Comparison of ENCODE assay signal across 18 cellular contexts in the genomic region with DNA sequence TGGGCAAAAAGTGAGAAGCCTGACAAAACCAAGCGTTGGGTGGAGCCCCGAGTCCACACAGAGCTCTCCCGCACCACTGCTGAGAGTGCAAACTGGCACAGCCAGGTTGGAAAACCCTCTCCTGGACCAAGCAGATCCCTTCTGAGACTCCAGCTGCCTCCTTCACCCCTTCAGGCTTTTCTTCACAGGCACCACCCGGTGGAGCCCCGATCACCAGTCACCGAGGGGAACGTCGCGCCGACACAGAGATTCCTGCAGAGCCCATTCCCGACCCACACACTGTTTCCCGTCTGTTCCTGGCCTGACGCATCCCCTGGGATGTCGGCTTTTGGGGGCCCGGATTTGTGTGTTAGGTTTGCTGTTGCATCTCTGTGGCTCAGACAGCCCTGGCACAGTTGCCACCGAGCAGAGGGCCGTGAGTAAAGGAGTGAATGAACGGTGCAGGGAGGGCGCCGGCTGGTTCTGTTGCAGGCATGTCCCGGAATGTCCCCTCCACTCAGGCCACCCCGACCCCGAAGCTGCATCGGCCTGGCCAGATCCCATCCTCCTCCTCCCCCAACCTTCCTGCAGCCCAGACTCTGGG. TPM values are rescaled to one million over a fixed set of nuclear protein-coding genes. Genes with fewer than 3 reads are reported as not detected.
A peak's percentile ranks its signal among the peaks of the same experiment; 100 is the strongest.
DNase-seq lines count a peak whose midpoint lies in the region; ATAC-seq and TF ChIP-seq lines count a peak whose summit lies in the region.
"Had no signal": no experiment of that assay in that cellular context is flagged by ENCODE, and none has a peak within 500 bp of the region (broad histone marks: within the 10 kb centered on the region; RNA-seq: fewer than 3 reads in every experiment).

No MANE protein-coding gene starts in this region.

- peak; percentile 72 for DNase-seq in cardiac septum (ENCODE audit: low spot score)
- no peak for DNase-seq in right atrium auricular region (ENCODE audit: low spot score)
- DNase-seq in WTC11 (ENCODE audit: low spot score), result peak; percentile 18
- peak; percentile 45 for DNase-seq in lower lobe of right lung
- DNase-seq in upper lobe of right lung, result peak; percentile 48
- no peak for DNase-seq in NCI-H2227 (lab: John Stamatoyannopoulos, UW; ENCODE audit: unreplicated experiment)
- no peak for DNase-seq in NCI-H1694 (lab: John Stamatoyannopoulos, UW)
- DNase-seq: CD4-positive, alpha-beta memory T cell; DMS153; GDM1; KBM-7; NCI-H1105 treated with DMSO at 0.1 percent for 48 hours; NCI-H1694 treated with DMSO at 0.1 percent for 48 hours; NCI-H510A; NCI-H748 treated with DMSO at 0.1 percent for 48 hours; NK-92 treated with Interleukin-12 subunit alpha and Interleukin-12 subunit beta, amount 100 ng/mL, for 24 hours had no signal

- H3K27me3 ChIP-seq in right atrium auricular region, result no peaks in the 10 kb centered on the region
- no peaks in the 10 kb centered on the region for H3K27me3 ChIP-seq in lower lobe of right lung (ENCODE audit: low read depth)
- no peaks in the 10 kb centered on the region for H3K27me3 ChIP-seq in upper lobe of right lung
- H3K27me3 ChIP-seq: BLaER1 had no signal

- H3K9me3 ChIP-seq in right atrium auricular region (no peaks in the 10 kb centered on the region), lower lobe of right lung (no peaks in the 10 kb centered on the region), upper lobe of right lung (no peaks in the 10 kb centered on the region)

- no peak overlapping the region for H3K27ac Mint-ChIP-seq in WTC11
- H3K27ac Mint-ChIP-seq: CD4-positive, alpha-beta memory T cell had no signal

- no peak overlapping the region for H3K4me3 ChIP-seq in right atrium auricular region
- H3K4me3 ChIP-seq in lower lobe of right lung, result no peak overlapping the region
- H3K4me3 ChIP-seq in upper lobe of right lung, result no peak overlapping the region
- H3K4me3 ChIP-seq: BLaER1 had no signal

- ATAC-seq in WTC11 (no peak), lower lobe of right lung (no peak), upper lobe of right lung (no peak), GM21423 (IDR thresholded peaks at IDR 0.05; ENCODE audit: unreplicated experiment) (no peak)

- H3K36me3 ChIP-seq in right atrium auricular region (no peaks in the 10 kb centered on the region), lower lobe of right lung (no peaks in the 10 kb centered on the region), upper lobe of right lung (no peaks in the 10 kb centered on the region)
- H3K36me3 ChIP-seq: BLaER1 had no signal

- intact Hi-C loops in cardiac septum (cut with DNase I) (no loop called here), lower lobe of right lung (cut with DNase I) (no loop called here), upper lobe of right lung (cut with DNase I) (no loop called here)

- H3K36me3 Mint-ChIP-seq in WTC11, result no peaks in the 10 kb centered on the region; the same call in 1 of the 2 replicates
- H3K36me3 Mint-ChIP-seq: CD4-positive, alpha-beta memory T cell had no signal

- no peak overlapping the region for H3K4me3 Mint-ChIP-seq in WTC11
- H3K4me3 Mint-ChIP-seq: CD4-positive, alpha-beta memory T cell had no signal

- POLR2A ChIA-PET in WTC11 (lab: Charles Lee), result no interaction called here

- TF ChIP-seq CTCF in right atrium auricular region (IDR thresholded peaks at IDR 0.05) (no peak), WTC11 (IDR thresholded peaks at IDR 0.05) (no peak), lower lobe of right lung (IDR thresholded peaks at IDR 0.05) (no peak), upper lobe of right lung (IDR thresholded peaks at IDR 0.05) (no peak)

- H3K27me3 Mint-ChIP-seq in WTC11 (ENCODE audit: low read depth), result no peaks in the 10 kb centered on the region; the same call in 1 of the 2 replicates

- no peaks in the 10 kb centered on the region for H3K4me1 Mint-ChIP-seq in WTC11
- H3K4me1 Mint-ChIP-seq: CD4-positive, alpha-beta memory T cell had no signal

- no peak overlapping the region for H3K27ac ChIP-seq in right atrium auricular region
- H3K27ac ChIP-seq in lower lobe of right lung, result no peak overlapping the region
- H3K27ac ChIP-seq in upper lobe of right lung, result no peak overlapping the region
- H3K27ac ChIP-seq: BLaER1 had no signal

- H3K4me1 ChIP-seq in right atrium auricular region (peaks cover 0 to 11% of the 10 kb centered on the region in 2 donors), lower lobe of right lung (no peaks in the 10 kb centered on the region), upper lobe of right lung (peaks cover 4% of the 10 kb centered on the region)

- H3K9me3 Mint-ChIP-seq in WTC11, result peaks cover 9% of the 10 kb centered on the region

- CTCF ChIA-PET in WTC11 (lab: Charles Lee), result interaction anchor here (1.4 kb wide), 1 partner anchor 126 kb away, joined by 4 read pairs; no protein-coding TSS in a partner anchor

TF ChIP-seq in WTC11, 78 proteins besides CTCF, POLR2A, EP300 and RAD21 (continues in another document):
- no peak for TF ChIP-seq MXD4 (CRISPR knock-in tag; IDR thresholded peaks at IDR 0.05; ENCODE audit: borderline replicate concordance)
- TF ChIP-seq PRRX2 (CRISPR knock-in tag; IDR thresholded peaks at IDR 0.05), result no peak
- no peak for TF ChIP-seq ZNF423 (CRISPR knock-in tag; IDR thresholded peaks at IDR 0.05)
- TF ChIP-seq ELF4 (CRISPR knock-in tag; IDR thresholded peaks at IDR 0.05; ENCODE audit: low read depth), result no peak
- TF ChIP-seq ZNF219 (CRISPR knock-in tag; IDR thresholded peaks at IDR 0.05; ENCODE audit: borderline replicate concordance), result no peak
- TF ChIP-seq EMX1 (CRISPR knock-in tag; IDR thresholded peaks at IDR 0.05), result no peak
- no peak for TF ChIP-seq TEAD1 (CRISPR knock-in tag; IDR thresholded peaks at IDR 0.05)
- TF ChIP-seq NR3C1 (CRISPR knock-in tag; conservative IDR thresholded peaks at IDR 0.05; ENCODE audit: low read depth), result no peak
- TF ChIP-seq, protein P1, sequence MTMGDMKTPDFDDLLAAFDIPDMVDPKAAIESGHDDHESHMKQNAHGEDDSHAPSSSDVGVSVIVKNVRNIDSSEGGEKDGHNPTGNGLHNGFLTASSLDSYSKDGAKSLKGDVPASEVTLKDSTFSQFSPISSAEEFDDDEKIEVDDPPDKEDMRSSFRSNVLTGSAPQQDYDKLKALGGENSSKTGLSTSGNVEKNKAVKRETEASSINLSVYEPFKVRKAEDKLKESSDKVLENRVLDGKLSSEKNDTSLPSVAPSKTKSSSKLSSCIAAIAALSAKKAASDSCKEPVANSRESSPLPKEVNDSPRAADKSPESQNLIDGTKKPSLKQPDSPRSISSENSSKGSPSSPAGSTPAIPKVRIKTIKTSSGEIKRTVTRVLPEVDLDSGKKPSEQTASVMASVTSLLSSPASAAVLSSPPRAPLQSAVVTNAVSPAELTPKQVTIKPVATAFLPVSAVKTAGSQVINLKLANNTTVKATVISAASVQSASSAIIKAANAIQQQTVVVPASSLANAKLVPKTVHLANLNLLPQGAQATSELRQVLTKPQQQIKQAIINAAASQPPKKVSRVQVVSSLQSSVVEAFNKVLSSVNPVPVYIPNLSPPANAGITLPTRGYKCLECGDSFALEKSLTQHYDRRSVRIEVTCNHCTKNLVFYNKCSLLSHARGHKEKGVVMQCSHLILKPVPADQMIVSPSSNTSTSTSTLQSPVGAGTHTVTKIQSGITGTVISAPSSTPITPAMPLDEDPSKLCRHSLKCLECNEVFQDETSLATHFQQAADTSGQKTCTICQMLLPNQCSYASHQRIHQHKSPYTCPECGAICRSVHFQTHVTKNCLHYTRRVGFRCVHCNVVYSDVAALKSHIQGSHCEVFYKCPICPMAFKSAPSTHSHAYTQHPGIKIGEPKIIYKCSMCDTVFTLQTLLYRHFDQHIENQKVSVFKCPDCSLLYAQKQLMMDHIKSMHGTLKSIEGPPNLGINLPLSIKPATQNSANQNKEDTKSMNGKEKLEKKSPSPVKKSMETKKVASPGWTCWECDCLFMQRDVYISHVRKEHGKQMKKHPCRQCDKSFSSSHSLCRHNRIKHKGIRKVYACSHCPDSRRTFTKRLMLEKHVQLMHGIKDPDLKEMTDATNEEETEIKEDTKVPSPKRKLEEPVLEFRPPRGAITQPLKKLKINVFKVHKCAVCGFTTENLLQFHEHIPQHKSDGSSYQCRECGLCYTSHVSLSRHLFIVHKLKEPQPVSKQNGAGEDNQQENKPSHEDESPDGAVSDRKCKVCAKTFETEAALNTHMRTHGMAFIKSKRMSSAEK (CRISPR knock-in tag; IDR thresholded peaks at IDR 0.05; ENCODE audit: borderline replicate concordance), result no peak
- TF ChIP-seq, protein P2, sequence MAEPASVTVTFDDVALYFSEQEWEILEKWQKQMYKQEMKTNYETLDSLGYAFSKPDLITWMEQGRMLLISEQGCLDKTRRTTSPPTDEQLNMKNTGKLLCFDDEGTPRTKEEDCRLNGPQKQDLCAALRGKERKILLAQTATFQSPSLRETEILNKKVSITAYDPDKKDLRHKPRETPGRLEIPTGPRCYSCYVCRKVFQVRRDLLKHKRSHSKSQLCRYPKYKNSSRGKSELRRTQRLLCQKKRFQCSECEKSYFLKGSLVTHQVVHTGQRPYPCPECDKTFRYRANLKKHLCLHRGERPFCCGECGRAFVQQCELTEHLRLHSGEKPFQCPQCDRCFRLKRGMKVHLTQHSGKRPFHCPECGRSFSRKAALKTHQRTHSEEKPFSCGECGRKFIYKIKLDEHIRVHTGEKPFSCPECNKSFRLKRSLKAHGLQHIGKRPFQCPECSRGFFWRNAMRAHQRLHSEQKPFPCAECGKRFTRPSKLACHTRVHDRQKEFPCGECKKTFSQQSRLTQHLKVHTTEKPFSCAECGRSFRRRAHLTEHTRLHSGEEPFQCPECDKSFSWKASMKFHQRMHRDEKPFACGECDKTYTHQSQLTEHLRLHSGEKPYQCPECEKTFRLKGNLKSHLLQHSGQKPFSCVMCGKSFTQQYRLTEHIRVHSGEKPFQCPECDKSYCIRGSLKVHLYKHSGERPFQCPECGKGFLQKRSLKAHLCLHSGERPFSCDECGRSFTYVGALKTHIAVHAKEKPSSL (CRISPR knock-in tag; conservative IDR thresholded peaks at IDR 0.05), result no peak
- TF ChIP-seq ZNF121 (CRISPR knock-in tag; IDR thresholded peaks at IDR 0.05), result no peak

RNA-seq across cellular contexts. Expression of a gene that starts 51.0 kb away (rescaled TPM):
- total RNA-seq in cardiac septum (121 TPM), right atrium auricular region (100 to 1,000 TPM; 116 to 143 TPM), WTC11 (2021) (20.0 to 22.1 TPM (median 21.5 TPM) in 3 replicates), lower lobe of right lung (34.1 TPM), upper lobe of right lung (38.3 TPM)

Comparison
In these comparisons a context has a peak if more than half of its experiments do, and no peak if none do; other contexts are left out.
1. DNase-seq: peak in cardiac septum (single experiment), WTC11 (single experiment), lower lobe of right lung (single experiment) and upper lobe of right lung (single experiment); none in right atrium auricular region (single experiment), NCI-H2227 (single experiment) and NCI-H1694 (single experiment).